In the genomic region with DNA sequence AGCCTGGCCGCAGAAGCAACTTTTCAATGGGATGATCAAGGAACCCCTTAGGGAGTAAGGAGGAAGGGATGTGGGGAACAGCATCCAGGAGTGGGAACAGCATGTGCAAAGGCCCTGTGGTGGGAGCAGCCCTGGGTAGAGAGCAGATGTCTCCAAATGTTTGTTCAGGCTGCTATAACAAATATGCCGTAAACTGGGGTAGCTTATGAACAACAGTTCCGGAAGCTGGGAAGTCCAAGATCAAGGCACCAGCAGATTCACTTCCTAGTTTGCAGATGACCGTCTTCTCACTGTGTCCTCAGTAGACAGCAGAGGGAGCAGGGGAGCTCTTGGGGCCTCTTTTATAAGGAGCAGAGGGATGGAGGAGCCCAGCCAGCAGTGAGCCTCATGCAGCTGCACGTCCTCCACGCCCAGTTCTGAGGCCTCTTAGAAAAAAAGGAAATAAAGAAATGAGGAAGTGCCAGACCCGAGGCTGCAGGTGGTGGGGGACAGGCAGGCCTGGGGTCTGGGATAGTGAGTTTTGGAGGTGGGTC, we compare ENCODE assay signal across 8 cellular contexts. TPM values are rescaled to one million over a fixed set of nuclear protein-coding genes. Genes with fewer than 3 reads are reported as not detected.
DNase-seq lines count a peak whose midpoint lies in the region; ATAC-seq and TF ChIP-seq lines count a peak whose summit lies in the region.

No MANE protein-coding gene starts in this region.

- no peaks in the 10 kb centered on the region for H3K9me2 ChIP-seq in GM23248 (ENCODE audit: insufficient read depth)

- ATAC-seq in esophagus mucosa (peak; percentile 78), omental fat pad (ENCODE audit: low FRiP score) (peak; percentile 7)

- H2AFZ ChIP-seq in GM23248, result no peak overlapping the region

- H3K36me3 ChIP-seq in GM23248 (ENCODE audit: low read depth), result no peaks in the 10 kb centered on the region

- H3K4me2 ChIP-seq in GM23248 (ENCODE audit: unreplicated experiment), result no peak overlapping the region

- no peaks in the 10 kb centered on the region for H3K36me3 Mint-ChIP-seq in activated naive CD4-positive, alpha-beta T cell treated with anti-CD3 and anti-CD28 coated beads for 36 hours (ENCODE audit: low read depth)

- peaks cover 4% of the 10 kb centered on the region for H3K4me1 Mint-ChIP-seq in activated naive CD4-positive, alpha-beta T cell treated with anti-CD3 and anti-CD28 coated beads for 36 hours (ENCODE audit: low read depth)

- H3K79me2 ChIP-seq in GM23248 (ENCODE audit: insufficient read depth), result no peaks in the 10 kb centered on the region

- no peaks in the 10 kb centered on the region for H4K20me1 ChIP-seq in GM23248 (ENCODE audit: insufficient read depth)

- TF ChIP-seq CTCF in AG09309 (IDR thresholded peaks at IDR 0.05; ENCODE audit: control insufficient read depth, insufficient read depth, low read depth, low read length, missing control alignments) (peak; percentile 53), omental fat pad (IDR thresholded peaks at IDR 0.05) (no peak)

- DNase-seq in AG09309 (ENCODE audit: low read depth), result no peak
- DNase-seq in GM23248, result peak; percentile 77
- DNase-seq in RPMI8226, result peak; percentile 94
- DNase-seq in omental fat pad (ENCODE audit: low spot score), result no peak
- no peak for DNase-seq in NCI-H2029 (lab: John Stamatoyannopoulos, UW)
- DNase-seq in activated naive CD4-positive, alpha-beta T cell treated with anti-CD3 and anti-CD28 coated beads for 36 hours, result no peak
- DNase-seq in activated CD4-positive, alpha-beta T cell treated with anti-CD3 and anti-CD28 coated beads, Interleukin-2, amount 50 U/mL, for 48 hours, result no peak

- no peak overlapping the region for H3K27ac ChIP-seq in GM23248

- H3K27ac Mint-ChIP-seq in activated naive CD4-positive, alpha-beta T cell treated with anti-CD3 and anti-CD28 coated beads for 36 hours, result no peak overlapping the region

- no peak overlapping the region for H3K4me3 Mint-ChIP-seq in activated naive CD4-positive, alpha-beta T cell treated with anti-CD3 and anti-CD28 coated beads for 36 hours

- in situ Hi-C loops in GM23248 (cut with MboI), result loop anchor here (5.0 kb wide), 1 partner anchor 49 kb away; no protein-coding TSS in a partner anchor

- no peaks in the 10 kb centered on the region for H3K27me3 ChIP-seq in GM23248 (replicated peaks; ENCODE audit: insufficient read depth)

- H3K9me3 Mint-ChIP-seq in activated naive CD4-positive, alpha-beta T cell treated with anti-CD3 and anti-CD28 coated beads for 36 hours, result no peaks in the 10 kb centered on the region

- H3K27me3 Mint-ChIP-seq in activated naive CD4-positive, alpha-beta T cell treated with anti-CD3 and anti-CD28 coated beads for 36 hours (ENCODE audit: low read depth), result peaks cover 7% of the 10 kb centered on the region

- intact Hi-C loops in activated naive CD4-positive, alpha-beta T cell treated with anti-CD3 and anti-CD28 coated beads for 36 hours (cut with micrococcal nuclease), result no loop called here

- H3K4me1 ChIP-seq in GM23248 (ENCODE audit: insufficient read depth), result peaks cover 6% of the 10 kb centered on the region

- no peaks in the 10 kb centered on the region for H3K9me3 ChIP-seq in GM23248 (ENCODE audit: low read depth)

- 59 to 60% methylated on average over 7 of the region's 7 CpGs for WGBS in GM23248 (ENCODE audit: low coverage in 1 of 2, low lambda C conversion rate in 2 of 2, missing lambda C conversion rate in 2 of 2), 2 experiments

- no peak overlapping the region for H3K9ac ChIP-seq in GM23248

- no peak overlapping the region for H3K4me3 ChIP-seq in AG09309 (ENCODE audit: control insufficient read depth, low read depth, low read length)
- no peak overlapping the region for H3K4me3 ChIP-seq in GM23248

- peaks cover 13% of the 10 kb centered on the region for H3F3A ChIP-seq in GM23248 (ENCODE audit: insufficient read depth)

- CTCF ChIA-PET in activated naive CD4-positive, alpha-beta T cell treated with anti-CD3 and anti-CD28 coated beads for 36 hours (lab: Charles Lee), result no interaction called here

RNA-seq across cellular contexts. Expression of a gene that starts 4.2 kb away (rescaled TPM):
- not detected in 2 replicates for total RNA-seq in GM23248 (2014; rRNA removed; shearing (Covaris generic))
- polyA plus RNA-seq in GM23248 (2016; fragmentation: Nextera tagmentation; extraction: Ambion mirVana), result not detected in 2 replicates
- total RNA-seq in esophagus mucosa (0.48 TPM), omental fat pad (10 to 100 TPM; 11.8 to 37.2 (median 28.8) TPM)
- not detected for total RNA-seq in activated naive CD4-positive, alpha-beta T cell treated with anti-CD3 and anti-CD28 coated beads for 36 hours

RNA-seq across cellular contexts. Expression of a gene that starts 15.7 kb away (rescaled TPM):
- total RNA-seq in GM23248 (2014; rRNA removed; shearing (Covaris generic)), result 27.7 and 33.3 TPM in 2 replicates
- 32.7 and 36.0 TPM in 2 replicates for polyA plus RNA-seq in GM23248 (2016; fragmentation: Nextera tagmentation; extraction: Ambion mirVana)
- 3.9 TPM for total RNA-seq in esophagus mucosa
- 1 to 10 TPM; 1.9 to 4.6 (median 3.0) TPM for total RNA-seq in omental fat pad
- total RNA-seq in activated naive CD4-positive, alpha-beta T cell treated with anti-CD3 and anti-CD28 coated beads for 36 hours, result under 1 TPM in 1 of 2 experiments, not detected in 1; 0.20 TPM

RNA-seq across cellular contexts. Expression of a gene that starts 17.6 kb away (rescaled TPM):
- 156 and 169 TPM in 2 replicates for total RNA-seq in GM23248 (2014; rRNA removed; shearing (Covaris generic))
- 46.5 and 46.9 TPM in 2 replicates for polyA plus RNA-seq in GM23248 (2016; fragmentation: Nextera tagmentation; extraction: Ambion mirVana)
- total RNA-seq in esophagus mucosa (15.7 TPM), omental fat pad (10 to 100 TPM; 29.9 to 62.9 (median 43.7) TPM)
- 10 to 100 TPM; 62.6 to 71.4 TPM for total RNA-seq in activated naive CD4-positive, alpha-beta T cell treated with anti-CD3 and anti-CD28 coated beads for 36 hours

RNA-seq across cellular contexts. Expression of a gene that starts 36.3 kb away (rescaled TPM):
- total RNA-seq in GM23248 (2014; rRNA removed; shearing (Covaris generic)), result 5.5 and 8.9 TPM in 2 replicates
- polyA plus RNA-seq in GM23248 (2016; fragmentation: Nextera tagmentation; extraction: Ambion mirVana), result 12.3 and 17.2 TPM in 2 replicates
- total RNA-seq in esophagus mucosa, result 8.5 TPM
- total RNA-seq in omental fat pad, result 10 to 100 TPM; 20.0 to 36.7 (median 29.8) TPM
- 10 to 100 TPM; 12.3 to 14.3 TPM for total RNA-seq in activated naive CD4-positive, alpha-beta T cell treated with anti-CD3 and anti-CD28 coated beads for 36 hours

Comparison
In these comparisons a context has a peak if more than half of its experiments do, and no peak if none do; other contexts are left out.
1. DNase-seq: peak in GM23248 (single experiment) and RPMI8226 (single experiment); none in AG09309 (single experiment), omental fat pad (single experiment), NCI-H2029 (single experiment), activated naive CD4-positive, alpha-beta T cell treated with anti-CD3 and anti-CD28 coated beads for 36 hours (single experiment) and activated CD4-positive, alpha-beta T cell treated with anti-CD3 and anti-CD28 coated beads, Interleukin-2, amount 50 U/mL, for 48 hours (0 of 2).